8 cellular contexts compared by ENCODE assay signal in the genomic region with DNA sequence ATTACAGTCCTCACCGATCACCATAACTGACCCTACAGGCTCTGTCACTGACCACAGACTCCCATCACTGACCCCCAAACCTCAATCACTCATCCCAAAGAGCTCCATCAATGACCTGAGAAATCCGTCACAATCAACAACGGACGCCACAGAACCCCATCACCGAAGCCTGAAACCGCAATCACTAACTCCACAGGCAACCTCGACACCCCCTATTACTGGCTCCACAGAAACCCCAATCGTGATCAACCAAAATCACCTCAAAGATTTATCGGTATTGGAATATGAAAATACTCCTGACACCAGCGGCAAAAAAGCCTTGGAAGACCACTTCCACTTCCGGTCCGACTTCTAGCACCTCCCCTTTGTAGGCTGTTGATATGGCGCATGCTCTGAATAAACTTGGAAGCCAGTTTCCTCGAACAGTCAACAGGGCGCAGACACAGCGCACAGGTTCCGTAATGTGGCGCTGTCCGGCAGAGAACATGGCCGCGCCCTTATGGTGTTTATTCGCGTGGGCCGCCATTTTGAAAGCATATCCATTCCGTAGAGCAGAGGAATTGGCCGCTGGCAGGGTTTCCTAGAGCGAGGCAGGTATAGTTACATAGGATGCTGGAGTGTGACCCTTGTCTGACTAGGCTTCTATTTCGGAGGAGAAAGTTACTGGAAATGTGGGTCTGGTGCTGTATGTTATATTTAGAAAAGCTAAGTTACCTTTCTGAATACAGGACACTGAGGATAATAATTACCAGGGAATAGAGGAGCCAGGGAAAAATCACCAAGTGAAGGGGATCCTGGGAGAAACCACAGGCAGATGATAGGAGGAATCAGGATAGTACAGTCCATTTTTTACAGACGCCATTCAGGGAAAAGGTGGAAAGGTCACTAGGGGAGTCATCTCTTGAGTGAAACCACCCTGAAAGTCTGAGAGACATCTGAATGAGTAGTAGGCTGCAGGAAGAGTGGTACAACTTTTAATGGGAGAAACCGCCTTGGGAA. TPM values are rescaled to one million over a fixed set of nuclear protein-coding genes. Genes with fewer than 3 reads are reported as not detected.
DNase-seq lines count a peak whose midpoint lies in the region; ATAC-seq and TF ChIP-seq lines count a peak whose summit lies in the region.

Gene ZNF585A, minus strand, starts transcription at position 328 of the 999 bp plus-strand sequence. CDS start 2,785 bp downstream, outside the sequence.

- peak; percentile 11 to 12 for TF ChIP-seq POLR2A in uterus (IDR thresholded peaks at IDR 0.05)

- H3K4me1 ChIP-seq in uterus: no peaks in the 10 kb centered on the region

- peak; percentile 41 for TF ChIP-seq CTCF in astrocyte of the cerebellum (IDR thresholded peaks at IDR 0.05; ENCODE audit: low read depth, low read length, missing control alignments)
- peak; percentile 17 to 39 (median 26) for TF ChIP-seq CTCF in uterus (IDR thresholded peaks at IDR 0.05)

- in situ Hi-C loops in astrocyte of the cerebellum (cut with HindIII; ENCODE audit: low sequenced_read_pairs): loop anchor here (5.0 kb wide), 1 partner anchor 60 kb away; no protein-coding TSS in a partner anchor

- ATAC-seq in GM18499 (IDR thresholded peaks at IDR 0.05; ENCODE audit: insufficient read depth, unreplicated experiment) (peak; percentile 88), HG02884 (IDR thresholded peaks at IDR 0.05; ENCODE audit: unreplicated experiment) (peak; percentile 95)

- peak within 1 kb of the TSS; percentile 77 for H3K4me3 ChIP-seq in astrocyte of the cerebellum (ENCODE audit: low read depth, low read length)
- peak within 1 kb of the TSS; percentile 53 to 57 for H3K4me3 ChIP-seq in uterus

- H3K9me3 ChIP-seq in uterus: no peaks in the 10 kb centered on the region

- no peaks in the 10 kb centered on the region for H3K27me3 ChIP-seq in uterus

- peak within 1 kb of the TSS; percentile 76 to 78 for H3K27ac ChIP-seq in uterus

- intact Hi-C loops in uterus (cut with DNase I; ENCODE audit: low total_unique reads): no loop called here

- no peaks in the 10 kb centered on the region for H3K36me3 ChIP-seq in uterus

- DNase-seq in NCI-H1694 (lab: John Stamatoyannopoulos, UW) (peak; percentile 91), T-helper 22 cell (ENCODE audit: low read depth) (peak; percentile 83), astrocyte of the cerebellum (ENCODE audit: low read depth) (peak; percentile 95), hepatic stellate cell (ENCODE audit: low spot score) (peak; percentile 85), pulmonary artery endothelial cell (ENCODE audit: low read depth, low spot score) (peak; percentile 91), uterus (peak; percentile 92 to 93)

RNA-seq across cellular contexts. Expression of gene ZNF585A, which starts in this region (rescaled TPM):
- total RNA-seq in pulmonary artery endothelial cell (6.9 and 11.7 TPM in 2 replicates), uterus (10 to 100 TPM; 18.6 to 49.4 (median 25.1) TPM)

Comparison
In these comparisons a context has a peak if more than half of its experiments do, and no peak if none do; other contexts are left out.
1. Peak in every context shown above with its lines: DNase-seq, ATAC-seq, H3K4me3 ChIP-seq and H3K27ac ChIP-seq.